17 cellular contexts compared by ENCODE assay signal in genomic region chr3:115628075-115628412, GRCh38. TPM values are rescaled to one million over a fixed set of nuclear protein-coding genes. Genes with fewer than 3 reads are reported as not detected.
DNase-seq lines count a peak whose midpoint lies in the region; ATAC-seq and TF ChIP-seq lines count a peak whose summit lies in the region.
"Had no signal": no experiment of that assay in that cellular context is flagged by ENCODE, and none has a peak within 500 bp of the region (broad histone marks: within the 10 kb centered on the region; RNA-seq: fewer than 3 reads in every experiment).

No MANE protein-coding gene starts in this region.

- H3K36me3 ChIP-seq in mucosa of descending colon (ENCODE audit: low read depth) = no peaks in the 10 kb centered on the region

- H3K9me3 Mint-ChIP-seq in stimulated activated effector memory CD8-positive, alpha-beta T cell treated with anti-CD3 and anti-CD28 coated beads, Interleukin-12 subunit alpha, Interleukin-12 subunit beta, amount 100 ng/mL, for 72 hours = no peaks in the 10 kb centered on the region
- H3K9me3 Mint-ChIP-seq: activated CD4-positive, alpha-beta T cell treated with anti-CD3 and anti-CD28 coated beads, Interleukin-2, amount 10 ng/mL, durations not matched to agents 7 days and 5 days; activated T-helper 2 cell treated with anti-CD3 and anti-CD28 coated beads, Interferon-gamma antibody, Interleukin-2, Interleukin-4, amounts not matched to agents 10 μg/mL and 5 μg/mL and 100 μg/mL, durations not matched to agents 14 hours and 24 hours and 36 hours; endodermal cell; neural crest cell had no signal

- no peaks in the 10 kb centered on the region for H3K4me1 ChIP-seq in mucosa of descending colon (ENCODE audit: low read depth)

- H3K4me3 Mint-ChIP-seq in stimulated activated effector memory CD8-positive, alpha-beta T cell treated with anti-CD3 and anti-CD28 coated beads, Interleukin-12 subunit alpha, Interleukin-12 subunit beta, amount 100 ng/mL, for 72 hours = no peak overlapping the region
- H3K4me3 Mint-ChIP-seq: activated CD4-positive, alpha-beta T cell treated with anti-CD3 and anti-CD28 coated beads, Interleukin-2, amount 10 ng/mL, durations not matched to agents 7 days and 5 days; endodermal cell had no signal

- intact Hi-C loops in mucosa of descending colon (cut with DNase I, micrococcal nuclease) = no loop called here
- intact Hi-C loops in head of caudate nucleus (cut with DNase I) = loop anchor here (2.0 kb wide), 1 partner anchor 29 kb away; no protein-coding TSS in a partner anchor

- ATAC-seq in GM18502 (IDR thresholded peaks at IDR 0.05; ENCODE audit: poor library complexity, unreplicated experiment) (peak; percentile 53), GM19455 (IDR thresholded peaks at IDR 0.05; ENCODE audit: unreplicated experiment) (peak; percentile 45), HG02759 (IDR thresholded peaks at IDR 0.05; ENCODE audit: unreplicated experiment) (peak; percentile 50), HG03280 (IDR thresholded peaks at IDR 0.05; ENCODE audit: unreplicated experiment) (peak; percentile 36), mucosa of descending colon (no peak)
- ATAC-seq in stimulated activated effector memory CD8-positive, alpha-beta T cell treated with anti-CD3 and anti-CD28 coated beads, Interleukin-12 subunit alpha, Interleukin-12 subunit beta, amount 100 ng/mL, for 72 hours = no peak
- ATAC-seq: left cardiac atrium had no signal

- peaks cover 12% of the 10 kb centered on the region for H3K4me1 Mint-ChIP-seq in stimulated activated effector memory CD8-positive, alpha-beta T cell treated with anti-CD3 and anti-CD28 coated beads, Interleukin-12 subunit alpha, Interleukin-12 subunit beta, amount 100 ng/mL, for 72 hours

- no peak overlapping the region for H3K4me3 ChIP-seq in mucosa of descending colon

- DNase-seq in mucosa of descending colon = no peak
- DNase-seq in head of caudate nucleus = no peak
- DNase-seq in SIG-M5 (lab: John Stamatoyannopoulos, UW) = no peak
- DNase-seq in stimulated activated effector memory CD8-positive, alpha-beta T cell treated with anti-CD3 and anti-CD28 coated beads, Interleukin-12 subunit alpha, Interleukin-12 subunit beta, amount 100 ng/mL, for 72 hours (ENCODE audit: low spot score in 2 of 2) = no peak
- DNase-seq: ACHN; activated CD4-positive, alpha-beta T cell treated with anti-CD3 and anti-CD28 coated beads, Interleukin-2, amount 10 ng/mL, durations not matched to agents 7 days and 5 days; endodermal cell; left cardiac atrium; NCI-H2081 had no signal

- no peaks in the 10 kb centered on the region for H3K36me3 Mint-ChIP-seq in stimulated activated effector memory CD8-positive, alpha-beta T cell treated with anti-CD3 and anti-CD28 coated beads, Interleukin-12 subunit alpha, Interleukin-12 subunit beta, amount 100 ng/mL, for 72 hours

- H3K9me3 ChIP-seq in mucosa of descending colon = no peaks in the 10 kb centered on the region

- H3K27ac Mint-ChIP-seq in stimulated activated effector memory CD8-positive, alpha-beta T cell treated with anti-CD3 and anti-CD28 coated beads, Interleukin-12 subunit alpha, Interleukin-12 subunit beta, amount 100 ng/mL, for 72 hours = no peak overlapping the region
- H3K27ac Mint-ChIP-seq: activated CD4-positive, alpha-beta T cell treated with anti-CD3 and anti-CD28 coated beads, Interleukin-2, amount 10 ng/mL, durations not matched to agents 7 days and 5 days; activated T-helper 2 cell treated with anti-CD3 and anti-CD28 coated beads, Interferon-gamma antibody, Interleukin-2, Interleukin-4, amounts not matched to agents 10 μg/mL and 5 μg/mL and 100 μg/mL, durations not matched to agents 14 hours and 24 hours and 36 hours; endodermal cell had no signal

- no peak for TF ChIP-seq CTCF in mucosa of descending colon (IDR thresholded peaks at IDR 0.05)

RNA-seq across cellular contexts. Expression of gene GAP43, which starts 4.7 kb away (rescaled TPM):
- 10 to 100 TPM in 1 of 3 donors, 1 to 10 TPM in 1, under 1 TPM in 1; 0.96 to 13.6 (median 1.1) TPM for total RNA-seq in mucosa of descending colon
- total RNA-seq: activated CD4-positive, alpha-beta T cell treated with anti-CD3 and anti-CD28 coated beads, Interleukin-2, amount 10 ng/mL, durations not matched to agents 7 days and 5 days; activated T-helper 2 cell treated with anti-CD3 and anti-CD28 coated beads, Interferon-gamma antibody, Interleukin-2, Interleukin-4, amounts not matched to agents 10 μg/mL and 5 μg/mL and 100 μg/mL, durations not matched to agents 14 hours and 24 hours and 36 hours; OCI-LY7; T-helper 1 cell treated with Interleukin-12 subunit alpha and Interleukin-12 subunit beta and Interleukin-4 antibody, amounts not matched to agents 30 ng/mL and 1 ng/mL, for 36 hours had no signal

Comparison
In these comparisons a context has a peak if more than half of its experiments do, and no peak if none do; other contexts are left out.
1. ATAC-seq: peak in GM18502 (single experiment), GM19455 (single experiment), HG02759 (single experiment) and HG03280 (single experiment); none in mucosa of descending colon (single experiment) and stimulated activated effector memory CD8-positive, alpha-beta T cell treated with anti-CD3 and anti-CD28 coated beads, Interleukin-12 subunit alpha, Interleukin-12 subunit beta, amount 100 ng/mL, for 72 hours (single experiment).